11 cellular contexts compared by ENCODE assay signal in genomic region chr11:44120169-44120568, GRCh38. TPM values are rescaled to one million over a fixed set of nuclear protein-coding genes. Genes with fewer than 3 reads are reported as not detected.
DNase-seq lines count a peak whose midpoint lies in the region; ATAC-seq and TF ChIP-seq lines count a peak whose summit lies in the region.
"Had no signal": no experiment of that assay in that cellular context is flagged by ENCODE, and none has a peak within 500 bp of the region (broad histone marks: within the 10 kb centered on the region; RNA-seq: fewer than 3 reads in every experiment).

No MANE protein-coding gene starts in this region.

- ATAC-seq in heart right ventricle = peak; percentile 72 to 87 (median 83)
- ATAC-seq in lower lobe of right lung = no peak

- H3K4me1 ChIP-seq in ascending aorta = peaks cover 0 to under 1% of the 10 kb centered on the region in 2 donors
- peaks cover 1 to 43% (median 25%) of the 10 kb centered on the region in 9 donors for H3K4me1 ChIP-seq in heart right ventricle
- no peaks in the 10 kb centered on the region for H3K4me1 ChIP-seq in lower lobe of right lung

- DNase-seq in NCI-H82 (lab: John Stamatoyannopoulos, UW) (peak; percentile 12), NCI-H82 treated with DMSO at 0.1 percent for 48 hours (lab: John Stamatoyannopoulos, UW; ENCODE audit: unreplicated experiment) (no peak), ascending aorta (ENCODE audit: low spot score in 2 of 2) (no peak), heart right ventricle (peak in 1 of 2 donors; percentile 27), type B pancreatic cell (ENCODE audit: extremely low spot score, unreplicated experiment) (no peak), NOMO-1 treated with DMSO at 0.1 percent for 48 hours (lab: John Stamatoyannopoulos, UW; ENCODE audit: unreplicated experiment) (no peak), lower lobe of right lung (no peak), NOMO-1 (lab: John Stamatoyannopoulos, UW; ENCODE audit: unreplicated experiment in 2 of 2) (no peak)
- DNase-seq: naive B cell, NCI-H1436 treated with DMSO at 0.1 percent for 48 hours had no signal

- H3K4me3 ChIP-seq in ascending aorta (no peak overlapping the region), heart right ventricle (no peak overlapping the region), lower lobe of right lung (no peak overlapping the region)
- H3K4me3 ChIP-seq: tibial nerve had no signal

- no peaks in the 10 kb centered on the region for H3K9me3 Mint-ChIP-seq in type B pancreatic cell

- no peaks in the 10 kb centered on the region for H3K27me3 Mint-ChIP-seq in type B pancreatic cell
- H3K27me3 Mint-ChIP-seq: naive B cell had no signal

- H3K27ac ChIP-seq in ascending aorta (no peak overlapping the region), heart right ventricle (peak overlapping the region in 1 of 10 donors; percentile 7), lower lobe of right lung (no peak overlapping the region)
- H3K27ac ChIP-seq: tibial nerve had no signal

- intact Hi-C loops in ascending aorta (cut with DNase I) = no loop called here
- intact Hi-C loops in heart right ventricle (cut with DNase I) = no loop called here
- intact Hi-C loops in lower lobe of right lung (cut with DNase I) = no loop called here

- H3K27ac Mint-ChIP-seq in type B pancreatic cell = no peak overlapping the region

- peak in 2 of 3 experiments; percentile 11 to 44 for TF ChIP-seq CTCF in ascending aorta (IDR thresholded peaks at IDR 0.05)
- peak in 8 of 9 donors; percentile 24 to 69 (median 56) for TF ChIP-seq CTCF in heart right ventricle (IDR thresholded peaks at IDR 0.05)
- TF ChIP-seq CTCF in type B pancreatic cell (conservative IDR thresholded peaks at IDR 0.05) = peak; percentile 48
- TF ChIP-seq CTCF in lower lobe of right lung (IDR thresholded peaks at IDR 0.05) = no peak

- no peaks in the 10 kb centered on the region for H3K9me3 ChIP-seq in ascending aorta
- H3K9me3 ChIP-seq in heart right ventricle = no peaks in the 10 kb centered on the region
- H3K9me3 ChIP-seq in lower lobe of right lung = no peaks in the 10 kb centered on the region
- H3K9me3 ChIP-seq: tibial nerve had no signal

- no peak overlapping the region for H3K4me3 Mint-ChIP-seq in type B pancreatic cell
- H3K4me3 Mint-ChIP-seq: naive B cell had no signal

- peaks cover 24% of the 10 kb centered on the region for H3K36me3 Mint-ChIP-seq in type B pancreatic cell

- H3K4me1 Mint-ChIP-seq in type B pancreatic cell (ENCODE audit: unreplicated experiment) = no peaks in the 10 kb centered on the region

- H3K27me3 ChIP-seq in ascending aorta = no peaks in the 10 kb centered on the region
- H3K27me3 ChIP-seq in heart right ventricle = no peaks in the 10 kb centered on the region
- no peaks in the 10 kb centered on the region for H3K27me3 ChIP-seq in lower lobe of right lung (ENCODE audit: low read depth)
- H3K27me3 ChIP-seq: tibial nerve had no signal

- 49 to 66% methylated on average over 5 of the region's 5 CpGs for WGBS in heart right ventricle, 2 donors

- peaks cover 7 to 38% of the 10 kb centered on the region in 2 donors for H3K36me3 ChIP-seq in ascending aorta
- peaks cover 0 to 66% (median 19%) of the 10 kb centered on the region in 9 donors for H3K36me3 ChIP-seq in heart right ventricle
- peaks cover 56% of the 10 kb centered on the region for H3K36me3 ChIP-seq in lower lobe of right lung

RNA-seq across cellular contexts. Expression of gene EXT2, which starts 24.7 kb away (rescaled TPM):
- 342 TPM for total RNA-seq in ascending aorta
- 10 to 100 TPM; 24.4 to 35.1 (median 29.1) TPM for total RNA-seq in heart right ventricle
- 10 to 100 TPM; 18.7 to 26.2 TPM for polyA plus RNA-seq in heart right ventricle
- 45.8 and 62.7 TPM in 2 replicates for total RNA-seq in type B pancreatic cell (ENCODE audit: low replicate concordance)
- total RNA-seq in lower lobe of right lung = 53.7 TPM

RNA-seq across cellular contexts. Expression of gene ACCS, which starts 54.1 kb away (rescaled TPM):
- total RNA-seq in ascending aorta (8.5 TPM), heart right ventricle (10 to 100 TPM in 2 of 10 donors, 1 to 10 TPM in 8; 5.5 to 19.6 (median 8.2) TPM), type B pancreatic cell (ENCODE audit: low replicate concordance) (14.2 and 17.9 TPM in 2 replicates), lower lobe of right lung (31.4 TPM)
- 10 to 100 TPM in 1 of 2 donors, 1 to 10 TPM in 1; 2.6 to 32.7 TPM for polyA plus RNA-seq in heart right ventricle

Comparison
In these comparisons a context has a peak if more than half of its experiments do, and no peak if none do; other contexts are left out.
1. ATAC-seq: peak in heart right ventricle (8 of 8); none in lower lobe of right lung (0 of 2).